12 cellular contexts compared by ENCODE assay signal in genomic region chr4:108029731-108030130, GRCh38. TPM values are rescaled to one million over a fixed set of nuclear protein-coding genes. Genes with fewer than 3 reads are reported as not detected.
A peak's percentile ranks its signal among the peaks of the same experiment; 100 is the strongest.
DNase-seq lines count a peak whose midpoint lies in the region; ATAC-seq and TF ChIP-seq lines count a peak whose summit lies in the region.
"Had no signal": no experiment of that assay in that cellular context is flagged by ENCODE, and none has a peak within 500 bp of the region (broad histone marks: within the 10 kb centered on the region; RNA-seq: fewer than 3 reads in every experiment).

No MANE protein-coding gene starts in this region.

- H3K4me3 ChIP-seq in naive thymus-derived CD4-positive, alpha-beta T cell (ENCODE audit: low read length) = no peak overlapping the region

- no peaks in the 10 kb centered on the region for H3K27me3 Mint-ChIP-seq in activated naive CD8-positive, alpha-beta T cell
- no peaks in the 10 kb centered on the region for H3K27me3 Mint-ChIP-seq in naive thymus-derived CD4-positive, alpha-beta T cell

- DNase-seq in EL = peak; percentile 31
- DNase-seq in naive thymus-derived CD4-positive, alpha-beta T cell = peak in 1 of 9 donors; percentile 8
- no peak for DNase-seq in erythroblast (lab: John Stamatoyannopoulos, UW)
- no peak for DNase-seq in AG08396 (ENCODE audit: low spot score)
- no peak for DNase-seq in OCI-M2 (lab: John Stamatoyannopoulos, UW; ENCODE audit: unreplicated experiment)
- DNase-seq: amniotic stem cell, Right ventricle myocardium superior had no signal

- CTCF ChIA-PET in naive thymus-derived CD4-positive, alpha-beta T cell (lab: Charles Lee) = interaction anchor here (0.6 to 4.1 kb wide), 38 partner anchors 10 to 1797 kb away, joined by 3 to 32 read pairs (median 4); partner anchors contain the start of gene LEF1

- peak overlapping the region; percentile 97 for H3K27ac Mint-ChIP-seq in activated naive CD8-positive, alpha-beta T cell
- peak overlapping the region; percentile 86 to 96 (median 94) for H3K27ac Mint-ChIP-seq in naive thymus-derived CD4-positive, alpha-beta T cell
- H3K27ac Mint-ChIP-seq: endodermal cell had no signal

- H3K9me3 Mint-ChIP-seq in activated naive CD8-positive, alpha-beta T cell (ENCODE audit: low read depth) = no peaks in the 10 kb centered on the region
- H3K9me3 Mint-ChIP-seq in naive thymus-derived CD4-positive, alpha-beta T cell = peaks cover 0 to 3% (median 0%) of the 10 kb centered on the region in 11 donors
- H3K9me3 Mint-ChIP-seq: endodermal cell had no signal

- H3K4me1 Mint-ChIP-seq in activated naive CD8-positive, alpha-beta T cell (ENCODE audit: low read depth) = peaks cover 62% of the 10 kb centered on the region
- H3K4me1 Mint-ChIP-seq in naive thymus-derived CD4-positive, alpha-beta T cell = peaks cover 27 to 71% (median 60%) of the 10 kb centered on the region in 7 donors
- H3K4me1 Mint-ChIP-seq: endodermal cell had no signal

- H3K36me3 ChIP-seq in naive thymus-derived CD4-positive, alpha-beta T cell (ENCODE audit: control insufficient read depth in 2 of 3, insufficient read depth in 3 of 3, low read length in 3 of 3) = peaks cover 0 to 12% (median 0%) of the 10 kb centered on the region in 3 experiments

- no peaks in the 10 kb centered on the region for H3K27me3 ChIP-seq in naive thymus-derived CD4-positive, alpha-beta T cell (ENCODE audit: control insufficient read depth in 2 of 2, insufficient read depth in 2 of 2, low read length in 2 of 2)

- POLR2A ChIA-PET in naive thymus-derived CD4-positive, alpha-beta T cell (lab: Charles Lee) = interaction anchor here (0.6 to 10.4 kb wide), 32 partner anchors 9 to 590 kb away, joined by 3 to 120 read pairs (median 4); partner anchors contain the start of genes CYP2U1, LEF1 and RPL34

- peaks cover 13% of the 10 kb centered on the region for H3K36me3 Mint-ChIP-seq in activated naive CD8-positive, alpha-beta T cell
- H3K36me3 Mint-ChIP-seq in naive thymus-derived CD4-positive, alpha-beta T cell = peaks cover 0 to 32% (median 3%) of the 10 kb centered on the region in 5 donors

- TF ChIP-seq POLR2A in erythroblast (IDR thresholded peaks at IDR 0.05; ENCODE audit: low read length) = no peak

- H3K9me3 ChIP-seq in naive thymus-derived CD4-positive, alpha-beta T cell (ENCODE audit: control insufficient read depth in 2 of 3, low read length in 3 of 3) = no peaks in the 10 kb centered on the region
- H3K9me3 ChIP-seq: Caco-2 had no signal

- peak overlapping the region; percentile 61 for H3K27ac ChIP-seq in naive thymus-derived CD4-positive, alpha-beta T cell (ENCODE audit: low read depth, low read length)

- peaks cover 9 to 47% of the 10 kb centered on the region in 2 donors for H3K4me1 ChIP-seq in naive thymus-derived CD4-positive, alpha-beta T cell (ENCODE audit: control insufficient read depth in 2 of 2, insufficient read depth in 2 of 2, low read length in 2 of 2)
- H3K4me1 ChIP-seq: Caco-2 had no signal

- intact Hi-C loops in naive thymus-derived CD4-positive, alpha-beta T cell (cut with micrococcal nuclease) = loop anchor here (1.0 to 10.0 kb wide), 17 partner anchors 19 to 1275 kb away; partner anchors contain the start of genes COL25A1 (in 1 of the 2) and RPL34 (in 1 of the 2)

- H3K4me3 Mint-ChIP-seq in activated naive CD8-positive, alpha-beta T cell = peak overlapping the region; percentile 83
- H3K4me3 Mint-ChIP-seq in naive thymus-derived CD4-positive, alpha-beta T cell = peak overlapping the region; percentile 50 to 84 (median 76)
- H3K4me3 Mint-ChIP-seq: endodermal cell had no signal

- peak; percentile 2 for ATAC-seq in HG03354 (IDR thresholded peaks at IDR 0.05; ENCODE audit: poor library complexity, severe bottlenecking, unreplicated experiment)
- ATAC-seq in naive thymus-derived CD4-positive, alpha-beta T cell = peak; percentile 10
- ATAC-seq in HG03520 (IDR thresholded peaks at IDR 0.05; ENCODE audit: unreplicated experiment) = no peak

RNA-seq across cellular contexts. Expression of gene HADH, which starts 40.0 kb away (rescaled TPM):
- total RNA-seq in naive thymus-derived CD4-positive, alpha-beta T cell = 10 to 100 TPM; 16.5 to 38.8 (median 29.7) TPM
- polyA plus RNA-seq in naive thymus-derived CD4-positive, alpha-beta T cell = 10 to 100 TPM; 43.0 to 45.1 TPM
